19 cellular contexts compared by ENCODE assay signal in the genomic region with DNA sequence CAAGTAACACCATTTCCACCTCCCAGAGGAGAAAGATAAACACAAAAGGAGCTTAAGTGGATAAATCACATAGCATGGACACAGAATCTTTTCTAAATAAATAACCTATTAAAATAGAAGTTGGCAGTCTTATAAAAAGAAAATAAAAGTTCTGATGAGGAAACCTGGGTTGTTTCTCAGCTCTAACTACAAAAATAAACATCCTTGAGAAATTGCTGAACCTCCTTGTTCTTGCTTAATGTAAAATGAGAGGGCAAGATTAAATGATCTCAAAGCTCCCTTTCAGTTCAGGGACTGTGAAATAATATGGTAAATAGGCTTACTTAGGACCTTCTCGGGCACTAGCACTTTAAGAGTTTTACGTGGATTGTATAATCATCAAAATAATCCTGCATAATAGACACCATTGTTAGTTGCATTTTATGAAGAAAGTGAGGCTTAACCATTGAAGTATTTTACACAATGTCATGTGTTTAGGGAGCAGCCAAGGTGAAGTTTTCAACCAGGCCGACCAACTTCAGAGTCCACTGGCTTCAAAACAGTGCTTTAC.
DNase-seq lines count a peak whose midpoint lies in the region; ATAC-seq and TF ChIP-seq lines count a peak whose summit lies in the region.
"Had no signal": no experiment of that assay in that cellular context is flagged by ENCODE, and none has a peak within 500 bp of the region (broad histone marks: within the 10 kb centered on the region; RNA-seq: fewer than 3 reads in every experiment).

No MANE protein-coding gene starts in this region.

- no peaks in the 10 kb centered on the region for H3K27me3 Mint-ChIP-seq in MCF 10A (ENCODE audit: insufficient read depth, unreplicated experiment)
- H3K27me3 Mint-ChIP-seq: CD4-positive, alpha-beta T cell had no signal

- in situ Hi-C loops in SK-MEL-5 (cut with HindIII; ENCODE audit: low pct_unique_long_range_greater_than_20kb, low sequenced_read_pairs): no loop called here

- no peak overlapping the region for H3K4me3 ChIP-seq in breast epithelium
- no peak overlapping the region for H3K4me3 ChIP-seq in fibroblast of villous mesenchyme (ENCODE audit: low read depth, low read length)
- H3K4me3 ChIP-seq: PC-9 had no signal

- no peak overlapping the region for H3K27ac Mint-ChIP-seq in MCF 10A (ENCODE audit: low read depth, unreplicated experiment)
- H3K27ac Mint-ChIP-seq: CD4-positive, alpha-beta T cell had no signal

- no peak overlapping the region for H3K27ac ChIP-seq in breast epithelium
- H3K27ac ChIP-seq: PC-9 had no signal

- H3K36me3 ChIP-seq in breast epithelium: no peaks in the 10 kb centered on the region

- no peak for TF ChIP-seq POLR2A in breast epithelium (IDR thresholded peaks at IDR 0.05)

- H3K4me1 Mint-ChIP-seq in MCF 10A (ENCODE audit: insufficient read depth, unreplicated experiment): no peaks in the 10 kb centered on the region

- intact Hi-C loops in MCF 10A (cut with micrococcal nuclease): no loop called here
- intact Hi-C loops in breast epithelium (cut with DNase I; ENCODE audit: low total_unique reads): no loop called here

- H3K36me3 Mint-ChIP-seq in MCF 10A (ENCODE audit: insufficient read depth, unreplicated experiment): no peaks in the 10 kb centered on the region

- no peaks in the 10 kb centered on the region for H3K9me3 Mint-ChIP-seq in MCF 10A (ENCODE audit: unreplicated experiment)

- H3K4me1 ChIP-seq in breast epithelium: no peaks in the 10 kb centered on the region

- no peak for ATAC-seq in GM18511 (IDR thresholded peaks at IDR 0.05; ENCODE audit: unreplicated experiment)
- ATAC-seq: HepG2 had no signal

- POLR2A ChIA-PET in MCF 10A (lab: Yijun Ruan, JAX): no interaction called here

- H3K9me3 ChIP-seq in breast epithelium: no peaks in the 10 kb centered on the region
- H3K9me3 ChIP-seq: SK-N-SH had no signal

- no TSS peak for BruUV-seq in MCF 10A (replicated peaks; lab: Mats Ljungman, UMichigan)

- H3K4me3 Mint-ChIP-seq in MCF 10A (ENCODE audit: unreplicated experiment): no peak overlapping the region
- H3K4me3 Mint-ChIP-seq: CD4-positive, alpha-beta T cell had no signal

- H3K27me3 ChIP-seq in breast epithelium: no peaks in the 10 kb centered on the region

- CTCF ChIA-PET in MCF 10A (lab: Yijun Ruan, JAX): no interaction called here

- TF ChIP-seq CTCF in MCF 10A (IDR thresholded peaks at IDR 0.05; ENCODE audit: unreplicated experiment): no peak
- no peak for TF ChIP-seq CTCF in breast epithelium (IDR thresholded peaks at IDR 0.05)
- no peak for TF ChIP-seq CTCF in fibroblast of villous mesenchyme (IDR thresholded peaks at IDR 0.05; ENCODE audit: insufficient read depth, low read depth, low read length)

- DNase-seq in MCF 10A (ENCODE audit: unreplicated experiment) (peak; percentile 20), breast epithelium (ENCODE audit: low spot score in 2 of 2) (no peak), SK-MEL-5 (ENCODE audit: low read depth, low spot score) (peak; percentile 64), fibroblast of villous mesenchyme (ENCODE audit: low read depth) (peak; percentile 29), C1 segment of cervical spinal cord (lab: John Stamatoyannopoulos, UW) (no peak), middle frontal gyrus (ENCODE audit: extremely low spot score, low spot score) (no peak), NCI-H1436 treated with DMSO at 0.1 percent for 48 hours (lab: John Stamatoyannopoulos, UW) (no peak)
- DNase-seq: AML-193; CD4-positive, alpha-beta T cell; H7; Karpas-422; NCI-H1417 treated with DMSO at 0.1 percent for 48 hours; NCI-H2081; NCI-H2227 treated with DMSO at 0.1 percent for 48 hours; NCI-H526 treated with DMSO at 0.1 percent for 48 hours; PC-9; SK-N-SH had no signal

Comparison
In these comparisons a context has a peak if more than half of its experiments do, and no peak if none do; other contexts are left out.
1. DNase-seq: peak in MCF 10A (single experiment), SK-MEL-5 (single experiment) and fibroblast of villous mesenchyme (single experiment); none in breast epithelium (0 of 2), C1 segment of cervical spinal cord (0 of 14), middle frontal gyrus (single experiment) and NCI-H1436 treated with DMSO at 0.1 percent for 48 hours (single experiment).